Comparison of ENCODE assay signal across 1 cellular context in genomic region chr3:50259432-50260026, GRCh38.
TF ChIP-seq lines count a peak whose summit lies in the region.

No MANE protein-coding gene starts in this region.

TF ChIP-seq in GM23338, 12 proteins besides CTCF, POLR2A, EP300 and RAD21 (continued from another document):
- TF ChIP-seq, protein P1, sequence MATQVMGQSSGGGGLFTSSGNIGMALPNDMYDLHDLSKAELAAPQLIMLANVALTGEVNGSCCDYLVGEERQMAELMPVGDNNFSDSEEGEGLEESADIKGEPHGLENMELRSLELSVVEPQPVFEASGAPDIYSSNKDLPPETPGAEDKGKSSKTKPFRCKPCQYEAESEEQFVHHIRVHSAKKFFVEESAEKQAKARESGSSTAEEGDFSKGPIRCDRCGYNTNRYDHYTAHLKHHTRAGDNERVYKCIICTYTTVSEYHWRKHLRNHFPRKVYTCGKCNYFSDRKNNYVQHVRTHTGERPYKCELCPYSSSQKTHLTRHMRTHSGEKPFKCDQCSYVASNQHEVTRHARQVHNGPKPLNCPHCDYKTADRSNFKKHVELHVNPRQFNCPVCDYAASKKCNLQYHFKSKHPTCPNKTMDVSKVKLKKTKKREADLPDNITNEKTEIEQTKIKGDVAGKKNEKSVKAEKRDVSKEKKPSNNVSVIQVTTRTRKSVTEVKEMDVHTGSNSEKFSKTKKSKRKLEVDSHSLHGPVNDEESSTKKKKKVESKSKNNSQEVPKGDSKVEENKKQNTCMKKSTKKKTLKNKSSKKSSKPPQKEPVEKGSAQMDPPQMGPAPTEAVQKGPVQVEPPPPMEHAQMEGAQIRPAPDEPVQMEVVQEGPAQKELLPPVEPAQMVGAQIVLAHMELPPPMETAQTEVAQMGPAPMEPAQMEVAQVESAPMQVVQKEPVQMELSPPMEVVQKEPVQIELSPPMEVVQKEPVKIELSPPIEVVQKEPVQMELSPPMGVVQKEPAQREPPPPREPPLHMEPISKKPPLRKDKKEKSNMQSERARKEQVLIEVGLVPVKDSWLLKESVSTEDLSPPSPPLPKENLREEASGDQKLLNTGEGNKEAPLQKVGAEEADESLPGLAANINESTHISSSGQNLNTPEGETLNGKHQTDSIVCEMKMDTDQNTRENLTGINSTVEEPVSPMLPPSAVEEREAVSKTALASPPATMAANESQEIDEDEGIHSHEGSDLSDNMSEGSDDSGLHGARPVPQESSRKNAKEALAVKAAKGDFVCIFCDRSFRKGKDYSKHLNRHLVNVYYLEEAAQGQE (IDR thresholded peaks at IDR 0.05; ENCODE audit: unreplicated experiment) = no peak
- TF ChIP-seq ZNF462 (CRISPR knock-in tag; IDR thresholded peaks at IDR 0.05) = no peak
- no peak for TF ChIP-seq POLR2AphosphoS5 (IDR thresholded peaks at IDR 0.05; ENCODE audit: low read depth)
- no peak for TF ChIP-seq ETS1 (IDR thresholded peaks at IDR 0.05)
- TF ChIP-seq NANOG (IDR thresholded peaks at IDR 0.05; ENCODE audit: borderline replicate concordance) = no peak
- no peak for TF ChIP-seq EZH2 (IDR thresholded peaks at IDR 0.05; ENCODE audit: low read depth, unreplicated experiment)
- no peak for TF ChIP-seq ZNF114 (CRISPR knock-in tag; IDR thresholded peaks at IDR 0.05)
- no peak for TF ChIP-seq JUNB (IDR thresholded peaks at IDR 0.05; ENCODE audit: unreplicated experiment)
- TF ChIP-seq CREB1 (CRISPR knock-in tag; IDR thresholded peaks at IDR 0.05; ENCODE audit: low read depth) = no peak
